ENCODE assay signal across 9 cellular contexts in genomic region chr11:720642-721346, GRCh38. TPM values are rescaled to one million over a fixed set of nuclear protein-coding genes. Genes with fewer than 3 reads are reported as not detected.
DNase-seq lines count a peak whose midpoint lies in the region; ATAC-seq, FAIRE-seq and TF ChIP-seq lines count a peak whose summit lies in the region.
"Had no signal": no experiment of that assay in that cellular context is flagged by ENCODE, and none has a peak within 500 bp of the region (broad histone marks: within the 10 kb centered on the region; RNA-seq: fewer than 3 reads in every experiment).

No MANE protein-coding gene starts in this region.

- CTCF ChIA-PET in RWPE1 (lab: Yijun Ruan, JAX): no interaction called here

- FAIRE-seq in small intestine (lab: Jason Lieb, UNC): no peak
- FAIRE-seq: A549 had no signal

- H3K36me3 ChIP-seq in small intestine (ENCODE audit: control insufficient read depth in 2 of 2, insufficient read depth in 2 of 2, low read length in 2 of 2): peaks cover 2 to 26% of the 10 kb centered on the region in 2 donors

- no peaks in the 10 kb centered on the region for H3K27me3 ChIP-seq in small intestine (ENCODE audit: control insufficient read depth in 2 of 2, insufficient read depth in 2 of 2, low read length in 2 of 2)

- 24 to 56% (median 39%) methylated on average over 39 to 63 of the region's 63 CpGs for WGBS in small intestine, 3 donors

- peak overlapping the region in 1 of 2 donors; percentile 3 for H3K4me3 ChIP-seq in small intestine (ENCODE audit: low read depth in 1 of 2, low read length in 2 of 2)
- H3K4me3 ChIP-seq: A549 had no signal

- TF ChIP-seq CTCF in RWPE1 (conservative IDR thresholded peaks at IDR 0.05; ENCODE audit: low read depth): no peak

- peaks cover 7 to 15% of the 10 kb centered on the region in 2 donors for H3K4me1 ChIP-seq in small intestine (ENCODE audit: control insufficient read depth in 2 of 2, insufficient read depth in 1 of 2, low read depth in 1 of 2, low read length in 1 of 2)

- DNase-seq in DMS153 (lab: John Stamatoyannopoulos, UW) (peak; percentile 54), DMS153 treated with DMSO at 0.1 percent for 48 hours (lab: John Stamatoyannopoulos, UW; ENCODE audit: unreplicated experiment) (no peak), RWPE1 (ENCODE audit: low spot score) (no peak), dermis blood vessel endothelial cell (peak; percentile 64), small intestine (peak; percentile 57), NK-92 (lab: John Stamatoyannopoulos, UW; ENCODE audit: unreplicated experiment) (no peak)

- POLR2A ChIA-PET in RWPE1 (lab: Yijun Ruan, JAX; ENCODE audit: low non-redundant PET): interaction anchor here (0.8 kb wide), 1 partner anchor 28 kb away, joined by 3 read pairs; no protein-coding TSS in a partner anchor

- H3K9me3 ChIP-seq in small intestine (ENCODE audit: control insufficient read depth, low read depth): no peaks in the 10 kb centered on the region
- H3K9me3 ChIP-seq: A549 had no signal

- ATAC-seq in GM19463 (IDR thresholded peaks at IDR 0.05; ENCODE audit: unreplicated experiment): no peak
- ATAC-seq in GM21515 (IDR thresholded peaks at IDR 0.05; ENCODE audit: unreplicated experiment): no peak

- H3K27ac ChIP-seq in RWPE1: peak overlapping the region; percentile 37
- H3K27ac ChIP-seq in small intestine (ENCODE audit: low read depth in 1 of 2, low read length in 1 of 2): peak overlapping the region in 1 of 2 donors; percentile 54
- H3K27ac ChIP-seq: A549 had no signal

RNA-seq across cellular contexts. Expression of gene EPS8L2, which starts 14.8 kb away (rescaled TPM):
- total RNA-seq in dermis blood vessel endothelial cell: 2.7 and 3.1 TPM in 2 replicates
- polyA plus RNA-seq in small intestine: 1,000 to 10,000 TPM in 2 of 3 donors, 10 to 100 TPM in 1; 90.2 to 1,255 (median 1,014) TPM

RNA-seq across cellular contexts. Expression of gene TMEM80, which starts 25.2 kb away (rescaled TPM):
- total RNA-seq in dermis blood vessel endothelial cell: 10.7 and 12.4 TPM in 2 replicates
- polyA plus RNA-seq in small intestine: 10 to 100 TPM; 11.9 to 22.4 (median 20.1) TPM

RNA-seq across cellular contexts. Expression of gene DEAF1, which starts 25.8 kb away (rescaled TPM):
- total RNA-seq in dermis blood vessel endothelial cell: 36.8 and 40.8 TPM in 2 replicates
- polyA plus RNA-seq in small intestine: 10 to 100 TPM; 18.2 to 39.6 (median 35.4) TPM

RNA-seq across cellular contexts. Expression of gene TALDO1, which starts 26.5 kb away (rescaled TPM):
- total RNA-seq in dermis blood vessel endothelial cell: 115 and 149 TPM in 2 replicates
- 100 to 1,000 TPM; 163 to 188 (median 184) TPM for polyA plus RNA-seq in small intestine

RNA-seq across cellular contexts. Expression of gene GATD1, which starts 56.5 kb away (rescaled TPM):
- total RNA-seq in dermis blood vessel endothelial cell: 19.6 and 23.4 TPM in 2 replicates
- 10 to 100 TPM; 12.2 to 46.0 (median 13.6) TPM for polyA plus RNA-seq in small intestine

Comparison
In these comparisons a context has a peak if more than half of its experiments do, and no peak if none do; other contexts are left out.
1. DNase-seq: peak in DMS153 (single experiment), dermis blood vessel endothelial cell (single experiment) and small intestine (single experiment); none in DMS153 treated with DMSO at 0.1 percent for 48 hours (single experiment), RWPE1 (single experiment) and NK-92 (single experiment).